In genomic region chrX:154396358-154396757, GRCh38 we compare ENCODE assay signal across 8 cellular contexts. TPM values are rescaled to one million over a fixed set of nuclear protein-coding genes. Genes with fewer than 3 reads are reported as not detected.
DNase-seq lines count a peak whose midpoint lies in the region; ATAC-seq, FAIRE-seq and TF ChIP-seq lines count a peak whose summit lies in the region.
"Not testable (repeated sequence)": the region's sequence is repeated elsewhere in the genome, so short reads cannot be mapped to it uniquely, and the experiment has no call there.

No MANE protein-coding gene starts in this region.

- H3K27me3 Mint-ChIP-seq in CD8-positive, alpha-beta T cell (ENCODE audit: low read depth); activated CD4-positive, alpha-beta T cell treated with anti-CD3 and anti-CD28 coated beads, Interleukin-2, amount 10 ng/mL, durations not matched to agents 7 days and 5 days; activated naive CD8-positive, alpha-beta T cell; endodermal cell (ENCODE audit: insufficient read depth); nephron (ENCODE audit: low read depth): not testable (repeated sequence)

- H3K4me1 Mint-ChIP-seq in CD8-positive, alpha-beta T cell (ENCODE audit: low read depth): peaks cover 24% of the 10 kb centered on the region
- peaks cover 12% of the 10 kb centered on the region for H3K4me1 Mint-ChIP-seq in activated CD4-positive, alpha-beta T cell treated with anti-CD3 and anti-CD28 coated beads, Interleukin-2, amount 10 ng/mL, durations not matched to agents 7 days and 5 days
- H3K4me1 Mint-ChIP-seq in activated naive CD8-positive, alpha-beta T cell (ENCODE audit: low read depth); endodermal cell: not testable (repeated sequence)
- peaks cover 11% of the 10 kb centered on the region for H3K4me1 Mint-ChIP-seq in nephron

- not testable (repeated sequence) for H3K4me3 ChIP-seq in CD8-positive, alpha-beta T cell (ENCODE audit: low read depth, low read length); endodermal cell (ENCODE audit: low read length); transverse colon
- peak overlapping the region; percentile 47 for H3K4me3 ChIP-seq in kidney epithelial cell (ENCODE audit: low read depth, low read length)

- H3K36me3 Mint-ChIP-seq in CD8-positive, alpha-beta T cell: peaks cover 34% of the 10 kb centered on the region
- peaks cover 26% of the 10 kb centered on the region for H3K36me3 Mint-ChIP-seq in activated CD4-positive, alpha-beta T cell treated with anti-CD3 and anti-CD28 coated beads, Interleukin-2, amount 10 ng/mL, durations not matched to agents 7 days and 5 days (ENCODE audit: low read depth)
- peaks cover 16% of the 10 kb centered on the region for H3K36me3 Mint-ChIP-seq in activated naive CD8-positive, alpha-beta T cell
- H3K36me3 Mint-ChIP-seq in endodermal cell (ENCODE audit: low read depth): peaks cover 24% of the 10 kb centered on the region
- H3K36me3 Mint-ChIP-seq in nephron (ENCODE audit: low read depth): peaks cover 27% of the 10 kb centered on the region

- H3K36me3 ChIP-seq in CD8-positive, alpha-beta T cell (ENCODE audit: insufficient read depth, low read length): peaks cover 21% of the 10 kb centered on the region
- H3K36me3 ChIP-seq in endodermal cell (ENCODE audit: control insufficient read depth, insufficient read depth, low read length) (peaks cover 22% of the 10 kb centered on the region), transverse colon (peaks cover 0 to 10% (median 0%) of the 10 kb centered on the region in 4 donors)
- H3K36me3 ChIP-seq in kidney epithelial cell (ENCODE audit: control insufficient read depth, insufficient read depth, low read length): not testable (repeated sequence)

- H3K4me3 Mint-ChIP-seq in CD8-positive, alpha-beta T cell: peak overlapping the region; percentile 29
- H3K4me3 Mint-ChIP-seq in activated CD4-positive, alpha-beta T cell treated with anti-CD3 and anti-CD28 coated beads, Interleukin-2, amount 10 ng/mL, durations not matched to agents 7 days and 5 days: peak overlapping the region; percentile 96
- peak overlapping the region; percentile 38 for H3K4me3 Mint-ChIP-seq in activated naive CD8-positive, alpha-beta T cell
- H3K4me3 Mint-ChIP-seq in endodermal cell (peak overlapping the region; percentile 91), nephron (peak overlapping the region in 2 of 3 experiments; percentile 98 to 99)

- intact Hi-C loops in CD8-positive, alpha-beta T cell (cut with DNase I, micrococcal nuclease): loop anchor here (10.0 kb wide), 3 partner anchors 48 to 88 kb away; partner anchors contain the start of genes FAM50A (in 1 of the 2), LAGE3 (in 1 of the 2) and UBL4A (in 1 of the 2)
- intact Hi-C loops in transverse colon (cut with DNase I; ENCODE audit: low total_unique reads): loop anchor here (5.0 kb wide), 1 partner anchor 44 kb away; no protein-coding TSS in a partner anchor

- WGBS in endodermal cell (ENCODE audit: insufficient coverage in 1 of 2, insufficient read length in 1 of 2), 2 experiments: 96 to 100% methylated on average over 1 to 12 of the region's 17 CpGs
- WGBS in transverse colon (ENCODE audit: low coverage in 1 of 2), 2 donors: 92% methylated on average over 15 of the region's 17 CpGs; no CpG with 5 or more reads in 1 of the 2 donors

- not testable (repeated sequence) for ATAC-seq in CD8-positive, alpha-beta T cell

- not testable (repeated sequence) for H3K9me3 ChIP-seq in CD8-positive, alpha-beta T cell (ENCODE audit: low read length); endodermal cell (ENCODE audit: control insufficient read depth, low read length); transverse colon

- not testable (repeated sequence) for FAIRE-seq in RCC 7860 (lab: Jason Lieb, UNC)

- not testable (repeated sequence) for TF ChIP-seq EP300 in transverse colon (IDR thresholded peaks at IDR 0.05; ENCODE audit: low read depth)

- in situ Hi-C loops in transverse colon (cut with MboI; ENCODE audit: low pct_ligation_motif_present in 1 of 4, low pct_unique_long_range_greater_than_20kb in 1 of 4, low sequenced_read_pairs in 3 of 4): not testable (repeated sequence)

- not testable (repeated sequence) for TF ChIP-seq CTCF in CD8-positive, alpha-beta T cell (IDR thresholded peaks at IDR 0.05); endodermal cell (conservative IDR thresholded peaks at IDR 0.05); kidney epithelial cell (IDR thresholded peaks at IDR 0.05; ENCODE audit: insufficient read depth, low read length, poor library complexity, severe bottlenecking); nephron (IDR thresholded peaks at IDR 0.05; ENCODE audit: unreplicated experiment in 3 of 3); transverse colon (IDR thresholded peaks at IDR 0.05)

- not testable (repeated sequence) for H3K9ac ChIP-seq in endodermal cell (ENCODE audit: extremely low read depth, low read length, poor library complexity, severe bottlenecking)

- H3K9me3 Mint-ChIP-seq in CD8-positive, alpha-beta T cell; activated CD4-positive, alpha-beta T cell treated with anti-CD3 and anti-CD28 coated beads, Interleukin-2, amount 10 ng/mL, durations not matched to agents 7 days and 5 days; activated naive CD8-positive, alpha-beta T cell (ENCODE audit: low read depth); nephron: not testable (repeated sequence)
- peaks cover 42% of the 10 kb centered on the region for H3K9me3 Mint-ChIP-seq in endodermal cell

- H3K27ac ChIP-seq in CD8-positive, alpha-beta T cell (ENCODE audit: low read depth, low read length); endodermal cell (ENCODE audit: low read depth, low read length): not testable (repeated sequence)
- peak overlapping the region; percentile 97 to 99 (median 98) for H3K27ac ChIP-seq in transverse colon

- POLR2A ChIA-PET in CD8-positive, alpha-beta T cell (lab: Charles Lee): interaction anchor here (1.3 kb wide), 1 partner anchor 94 kb away, joined by 4 read pairs; the partner anchor contains the start of gene SLC10A3
- POLR2A ChIA-PET in activated CD4-positive, alpha-beta T cell treated with anti-CD3 and anti-CD28 coated beads, Interleukin-2, amount 10 ng/mL, durations not matched to agents 7 days and 5 days (lab: Charles Lee): not testable (repeated sequence)

- H3K27me3 ChIP-seq in CD8-positive, alpha-beta T cell (ENCODE audit: insufficient read depth, low read length); endodermal cell (ENCODE audit: control insufficient read depth, insufficient read depth, low read length, poor library complexity, severe bottlenecking); kidney epithelial cell (ENCODE audit: control insufficient read depth, insufficient read depth, low read length); transverse colon: not testable (repeated sequence)

- CTCF ChIA-PET in CD8-positive, alpha-beta T cell (lab: Charles Lee): not testable (repeated sequence)
- CTCF ChIA-PET in activated CD4-positive, alpha-beta T cell treated with anti-CD3 and anti-CD28 coated beads, Interleukin-2, amount 10 ng/mL, durations not matched to agents 7 days and 5 days (lab: Charles Lee): interaction anchor here (0.9 to 2.8 kb wide), 2 partner anchors 19 to 23 kb away, joined by 3 to 10 read pairs; partner anchors contain the start of gene FLNA

- not testable (repeated sequence) for DNase-seq in CD8-positive, alpha-beta T cell; activated CD4-positive, alpha-beta T cell treated with anti-CD3 and anti-CD28 coated beads, Interleukin-2, amount 10 ng/mL, durations not matched to agents 7 days and 5 days; endodermal cell; kidney epithelial cell (ENCODE audit: low read depth)
- peak; percentile 3 for DNase-seq in RCC 7860 (ENCODE audit: low spot score)
- peak; percentile 6 for DNase-seq in transverse colon

- TF ChIP-seq POLR2A in transverse colon (IDR thresholded peaks at IDR 0.05): not testable (repeated sequence)

- H3K27ac Mint-ChIP-seq in CD8-positive, alpha-beta T cell; activated naive CD8-positive, alpha-beta T cell; endodermal cell: not testable (repeated sequence)
- H3K27ac Mint-ChIP-seq in activated CD4-positive, alpha-beta T cell treated with anti-CD3 and anti-CD28 coated beads, Interleukin-2, amount 10 ng/mL, durations not matched to agents 7 days and 5 days: peak overlapping the region; percentile 9
- peak overlapping the region in 2 of 3 experiments; percentile 100 for H3K27ac Mint-ChIP-seq in nephron

- peaks cover 15% of the 10 kb centered on the region for H3K4me1 ChIP-seq in CD8-positive, alpha-beta T cell (ENCODE audit: insufficient read depth, low read length)
- H3K4me1 ChIP-seq in endodermal cell (ENCODE audit: control insufficient read depth, insufficient read depth, low read length): not testable (repeated sequence)
- peaks cover 0 to 20% (median 8%) of the 10 kb centered on the region in 4 donors for H3K4me1 ChIP-seq in transverse colon

RNA-seq across cellular contexts. Expression of gene RPL10, which starts 1.8 kb away (rescaled TPM):
- 1,000 to 10,000 TPM; 6,105 to 6,263 TPM for total RNA-seq in CD8-positive, alpha-beta T cell
- 1,000 to 10,000 TPM; 1,884 to 2,727 TPM for total RNA-seq in activated CD4-positive, alpha-beta T cell treated with anti-CD3 and anti-CD28 coated beads, Interleukin-2, amount 10 ng/mL, durations not matched to agents 7 days and 5 days
- total RNA-seq in endodermal cell (1,000 to 10,000 TPM; 2,142 to 2,551 TPM), kidney epithelial cell (8,307 and 11,298 TPM in 2 replicates), transverse colon (1,000 to 10,000 TPM; 1,352 to 4,861 (median 3,415) TPM)
- 2,954 TPM for polyA plus RNA-seq in endodermal cell (2013, experiment 1 of 2)
- polyA plus RNA-seq in endodermal cell (2013, experiment 2 of 2): 2,652 TPM

RNA-seq across cellular contexts. Expression of gene DNASE1L1, which starts 12.7 kb away (rescaled TPM):
- total RNA-seq in CD8-positive, alpha-beta T cell: 10 to 100 TPM; 19.3 to 19.7 TPM
- total RNA-seq in activated CD4-positive, alpha-beta T cell treated with anti-CD3 and anti-CD28 coated beads, Interleukin-2, amount 10 ng/mL, durations not matched to agents 7 days and 5 days: 10 to 100 TPM; 21.8 to 24.3 TPM
- 10 to 100 TPM; 13.8 to 17.0 TPM for total RNA-seq in endodermal cell
- 13.1 TPM for polyA plus RNA-seq in endodermal cell (2013, experiment 1 of 2)
- polyA plus RNA-seq in endodermal cell (2013, experiment 2 of 2): 10.9 TPM
- 15.5 and 16.6 TPM in 2 replicates for total RNA-seq in kidney epithelial cell
- total RNA-seq in transverse colon: 100 to 1,000 TPM in 1 of 4 donors, 10 to 100 TPM in 3; 15.9 to 156 (median 36.9) TPM

RNA-seq across cellular contexts. Expression of gene TAFAZZIN, which starts 15.0 kb away (rescaled TPM):
- 10 to 100 TPM; 48.9 to 52.3 TPM for total RNA-seq in CD8-positive, alpha-beta T cell
- total RNA-seq in activated CD4-positive, alpha-beta T cell treated with anti-CD3 and anti-CD28 coated beads, Interleukin-2, amount 10 ng/mL, durations not matched to agents 7 days and 5 days: 100 to 1,000 TPM in 1 of 2 experiments, 10 to 100 TPM in 1; 86.6 to 104 TPM
- total RNA-seq in endodermal cell: 10 to 100 TPM; 32.9 to 62.9 TPM
- 40.6 TPM for polyA plus RNA-seq in endodermal cell (2013, experiment 1 of 2)
- polyA plus RNA-seq in endodermal cell (2013, experiment 2 of 2): 39.8 TPM
- total RNA-seq in kidney epithelial cell: 55.2 and 62.0 TPM in 2 replicates
- total RNA-seq in transverse colon: 100 to 1,000 TPM in 2 of 4 donors, 10 to 100 TPM in 2; 46.7 to 495 (median 101) TPM

RNA-seq across cellular contexts. Expression of gene EMD, which starts 17.3 kb away (rescaled TPM):
- 100 to 1,000 TPM; 176 TPM for total RNA-seq in CD8-positive, alpha-beta T cell
- total RNA-seq in activated CD4-positive, alpha-beta T cell treated with anti-CD3 and anti-CD28 coated beads, Interleukin-2, amount 10 ng/mL, durations not matched to agents 7 days and 5 days: 10 to 100 TPM; 52.1 to 59.9 TPM
- total RNA-seq in endodermal cell (10 to 100 TPM; 60.3 to 76.4 TPM), kidney epithelial cell (56.2 and 60.5 TPM in 2 replicates), transverse colon (10 to 100 TPM; 27.3 to 89.8 (median 55.5) TPM)
- polyA plus RNA-seq in endodermal cell (2013, experiment 1 of 2): 91.0 TPM
- 77.9 TPM for polyA plus RNA-seq in endodermal cell (2013, experiment 2 of 2)

RNA-seq across cellular contexts. Expression of gene FLNA, which starts 21.9 kb away (rescaled TPM):
- 1,000 to 10,000 TPM; 1,274 to 1,333 TPM for total RNA-seq in CD8-positive, alpha-beta T cell
- 1,000 to 10,000 TPM; 1,440 to 1,524 TPM for total RNA-seq in activated CD4-positive, alpha-beta T cell treated with anti-CD3 and anti-CD28 coated beads, Interleukin-2, amount 10 ng/mL, durations not matched to agents 7 days and 5 days
- 1,000 to 10,000 TPM; 1,074 to 1,251 TPM for total RNA-seq in endodermal cell
- polyA plus RNA-seq in endodermal cell (2013, experiment 1 of 2): 609 TPM
- 609 TPM for polyA plus RNA-seq in endodermal cell (2013, experiment 2 of 2)
- 2,357 and 2,761 TPM in 2 replicates for total RNA-seq in kidney epithelial cell
- 1,000 to 10,000 TPM in 2 of 4 donors, 100 to 1,000 TPM in 2; 632 to 3,163 (median 1,262) TPM for total RNA-seq in transverse colon

Comparison
In these comparisons a context has a peak if more than half of its experiments do, and no peak if none do; other contexts are left out.
1. H3K4me3 Mint-ChIP-seq: peak in every context shown above with its lines; median percentile 98 in nephron; 96 in activated CD4-positive, alpha-beta T cell treated with anti-CD3 and anti-CD28 coated beads, Interleukin-2, amount 10 ng/mL, durations not matched to agents 7 days and 5 days; 91 in endodermal cell; 38 in activated naive CD8-positive, alpha-beta T cell; 29 in CD8-positive, alpha-beta T cell.